31 cellular contexts compared by ENCODE assay signal in the genomic region with DNA sequence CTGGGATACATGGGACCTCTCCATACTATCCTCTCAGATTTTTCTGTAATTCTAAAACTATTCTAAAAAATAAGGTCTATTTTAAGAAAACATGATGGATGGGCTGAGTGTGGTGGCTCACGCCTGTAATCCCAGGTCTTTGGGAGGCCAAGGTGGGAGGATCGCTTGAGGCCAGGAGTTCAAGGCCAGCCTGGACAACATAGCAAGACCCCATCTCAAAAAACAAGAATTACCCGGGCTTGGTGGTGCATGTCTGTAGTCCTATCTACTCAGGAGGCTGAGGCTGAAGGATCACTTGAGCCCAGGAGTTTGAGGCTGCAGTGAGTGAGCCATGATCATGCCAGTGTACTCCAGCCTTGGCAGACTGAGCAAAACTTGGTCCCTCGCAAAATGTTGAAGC.
"Had no signal": no experiment of that assay in that cellular context is flagged by ENCODE, and none has a peak within 500 bp of the region (broad histone marks: within the 10 kb centered on the region; RNA-seq: fewer than 3 reads in every experiment).

No MANE protein-coding gene starts in this region.

- H3K4me1 ChIP-seq: breast epithelium had no signal

- H3K9me3 ChIP-seq: ascending aorta, breast epithelium had no signal

- H3K27me3 ChIP-seq: ascending aorta, brain microvascular endothelial cell, breast epithelium had no signal

- FAIRE-seq: TTC549 had no signal

- DNase-seq: activated CD4-positive, alpha-beta memory T cell treated with anti-CD3 and anti-CD28 coated beads, Interleukin-2, amount 10 ng/mL, durations not matched to agents 7 days and 5 days; activated CD4-positive, alpha-beta T cell treated with anti-CD3 and anti-CD28 coated beads for 1 hour; activated CD4-positive, alpha-beta T cell treated with anti-CD3 and anti-CD28 coated beads for 36 hours; activated CD4-positive, alpha-beta T cell treated with anti-CD3 and anti-CD28 coated beads for 48 hours; activated CD4-positive, alpha-beta T cell treated with anti-CD3 and anti-CD28 coated beads, Interleukin-2, amount 10 ng/mL, durations not matched to agents 7 days and 5 days; activated CD4-positive, alpha-beta T cell treated with anti-CD3 and anti-CD28 coated beads, Interleukin-2, amount 50 U/mL, for 48 hours; activated CD4-positive, CD25-positive, alpha-beta regulatory T cell; activated CD8-positive, alpha-beta memory T cell treated with anti-CD3 and anti-CD28 coated beads for 24 hours; activated CD8-positive, alpha-beta memory T cell treated with anti-CD3 and anti-CD28 coated beads, Interleukin-2, amount 10 ng/mL, durations not matched to agents 7 days and 5 days; activated CD8-positive, alpha-beta memory T cell treated with anti-CD3 and anti-CD28 coated beads, Interleukin-2, amount 50 U/mL, for 48 hours; activated CD8-positive, alpha-beta T cell treated with anti-CD3 and anti-CD28 coated beads, Interleukin-2, amount 10 ng/mL, durations not matched to agents 7 days and 5 days; activated effector memory CD4-positive, alpha-beta T cell treated with Interleukin-2 at 50 U/mL for 16 hours; activated gamma-delta T cell; activated naive CD4-positive, alpha-beta T cell treated with anti-CD3 and anti-CD28 coated beads, Interleukin-2, amount 10 ng/mL, durations not matched to agents 7 days and 5 days; activated naive CD4-positive, alpha-beta T cell treated with Interleukin-2 at 50 U/mL for 16 hours; activated naive CD8-positive, alpha-beta T cell treated with anti-CD3 and anti-CD28 coated beads, Interleukin-2, amount 10 ng/mL, durations not matched to agents 7 days and 5 days; activated naive CD8-positive, alpha-beta T cell treated with anti-CD3 and anti-CD28 coated beads, Interleukin-2, amount 50 U/mL, for 24 hours; activated T-cell treated with anti-CD3 and anti-CD28 coated beads, Interleukin-2, amount 50 U/mL, for 24 hours; activated T-cell treated with anti-CD3 and anti-CD28 coated beads, Interleukin-2, amount 50 U/mL, for 48 hours; amygdala; anterior cingulate cortex; brain microvascular endothelial cell; central memory CD4-positive, alpha-beta T cell; T-helper 1 cell; T-helper 2 cell; T-helper 9 cell had no signal

- H3K27ac ChIP-seq: ascending aorta, brain microvascular endothelial cell, breast epithelium, VCaP had no signal

- ATAC-seq: activated CD4-positive, alpha-beta T cell treated with anti-CD3 and anti-CD28 coated beads for 36 hours; activated CD4-positive, CD25-positive, alpha-beta regulatory T cell treated with anti-CD3 and anti-CD28 coated beads, Interleukin-2, amount 50 U/mL, for 24 hours; activated CD8-positive, alpha-beta memory T cell treated with anti-CD3 and anti-CD28 coated beads, Interleukin-2, amount 10 ng/mL, durations not matched to agents 7 days and 5 days; activated CD8-positive, alpha-beta T cell treated with anti-CD3 and anti-CD28 coated beads, Interleukin-2, amount 10 ng/mL, durations not matched to agents 7 days and 5 days; activated naive CD8-positive, alpha-beta T cell treated with anti-CD3 and anti-CD28 coated beads, Interleukin-2, amount 50 U/mL, for 24 hours had no signal

- H3K4me3 ChIP-seq: ascending aorta, breast epithelium had no signal
